ENCODE assay signal across 28 cellular contexts in the genomic region with DNA sequence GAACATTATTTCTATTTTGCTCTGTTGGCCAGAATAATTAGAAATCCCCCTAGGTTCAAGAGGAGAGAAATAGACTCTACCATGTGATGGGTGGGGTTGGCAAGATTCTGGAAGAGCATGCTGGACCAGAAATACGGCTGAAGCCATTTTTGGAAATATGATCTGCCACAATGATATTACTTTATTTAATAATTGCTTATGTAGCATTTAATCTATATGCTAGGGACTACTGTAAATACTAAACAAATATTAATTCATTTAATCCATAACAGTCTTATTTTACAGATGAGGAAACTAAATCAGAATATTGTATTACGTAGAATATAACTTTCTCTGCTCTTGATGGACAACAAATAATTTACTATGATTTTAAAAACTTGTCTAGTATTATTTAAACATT.
DNase-seq lines count a peak whose midpoint lies in the region; ATAC-seq, FAIRE-seq and TF ChIP-seq lines count a peak whose summit lies in the region.
"Had no signal": no experiment of that assay in that cellular context is flagged by ENCODE, and none has a peak within 500 bp of the region (broad histone marks: within the 10 kb centered on the region; RNA-seq: fewer than 3 reads in every experiment).

No MANE protein-coding gene starts in this region.

- H3K4me1 Mint-ChIP-seq in natural killer cell treated with Interleukin-12 subunit alpha and Interleukin-12 subunit beta and Interleukin-15 and Interleukin-18, amount 100 ng/mL, for 72 hours (ENCODE audit: low read depth in 2 of 2) = no peaks in the 10 kb centered on the region

- H4K20me1 ChIP-seq in HepG2 (ENCODE audit: insufficient read depth, low read length) = no peaks in the 10 kb centered on the region

- H3K27me3 Mint-ChIP-seq in natural killer cell treated with Interleukin-12 subunit alpha and Interleukin-12 subunit beta and Interleukin-15 and Interleukin-18, amount 100 ng/mL, for 72 hours = peaks cover 0 to 3% of the 10 kb centered on the region in 2 donors

- DNase-seq in HepG2 (ENCODE audit: low spot score) (no peak), right lobe of liver (no peak), T-helper 2 cell (no peak)
- no peak for DNase-seq in natural killer cell treated with Interleukin-12 subunit alpha and Interleukin-12 subunit beta and Interleukin-15 and Interleukin-18, amount 100 ng/mL, for 72 hours (ENCODE audit: low spot score)
- no peak for DNase-seq in activated CD4-positive, CD25-positive, alpha-beta regulatory T cell treated with anti-CD3 and anti-CD28 coated beads, Interleukin-2, amount 50 U/mL, for 72 hours
- DNase-seq: Calu3, DMS79 treated with DMSO at 0.1 percent for 48 hours, GF-D8, HCEC 1CT, KBM-7, MV-4-11, NCI-H1105, NCI-H1436 treated with DMSO at 0.1 percent for 48 hours, NCI-H187 treated with DMSO at 0.1 percent for 48 hours, NCI-H2171 treated with DMSO at 0.1 percent for 48 hours, NCI-H345, NCI-H524, NCI-H748 treated with DMSO at 0.1 percent for 48 hours, PC-3 had no signal

- peaks cover 15% of the 10 kb centered on the region for H3K4me1 ChIP-seq in HepG2 (ENCODE audit: insufficient read depth, low read length)
- peaks cover 0 to 13% (median 0%) of the 10 kb centered on the region in 4 donors for H3K4me1 ChIP-seq in right lobe of liver
- H3K4me1 ChIP-seq in stomach smooth muscle (ENCODE audit: control insufficient read depth, insufficient read depth, low read length) = peaks cover 2% of the 10 kb centered on the region

- FAIRE-seq in HepG2 (lab: Jason Lieb, UNC) (no peak), islet of Langerhans (lab: Jason Lieb, UNC) (peak; percentile 82)
- FAIRE-seq: GM12891, H1 had no signal

- H3K9ac ChIP-seq in HepG2 (ENCODE audit: insufficient read depth, low read depth, low read length) (no peak overlapping the region), stomach smooth muscle (ENCODE audit: low read length in 2 of 2) (no peak overlapping the region)

- H3K36me3 ChIP-seq in HepG2 (replicated peaks in 1 of 2; ENCODE audit: control insufficient read depth in 1 of 2, insufficient read depth in 2 of 2, low read length in 2 of 2) (no peaks in the 10 kb centered on the region), right lobe of liver (no peaks in the 10 kb centered on the region), stomach smooth muscle (ENCODE audit: control insufficient read depth in 2 of 2, insufficient read depth in 2 of 2, low read length in 2 of 2) (no peaks in the 10 kb centered on the region)
- H3K36me3 ChIP-seq: SJCRH30 had no signal

- H3K9me3 Mint-ChIP-seq in natural killer cell treated with Interleukin-12 subunit alpha and Interleukin-12 subunit beta and Interleukin-15 and Interleukin-18, amount 100 ng/mL, for 72 hours = no peaks in the 10 kb centered on the region

- BruUV-seq in HepG2 (replicated peaks; lab: Mats Ljungman, UMichigan) = no TSS peak

- intact Hi-C loops in HepG2 (cut with micrococcal nuclease; ENCODE audit: unreplicated experiment) (no loop called here), right lobe of liver (cut with DNase I) (no loop called here)

- no peaks in the 10 kb centered on the region for H3K27me3 ChIP-seq in HepG2 (ENCODE audit: control insufficient read depth in 1 of 2, insufficient read depth in 2 of 2, low read length in 2 of 2)
- no peaks in the 10 kb centered on the region for H3K27me3 ChIP-seq in right lobe of liver
- no peaks in the 10 kb centered on the region for H3K27me3 ChIP-seq in stomach smooth muscle (ENCODE audit: control insufficient read depth in 1 of 2, insufficient read depth in 2 of 2, low read length in 2 of 2)
- H3K27me3 ChIP-seq: SJCRH30 had no signal

- WGBS in HepG2 (ENCODE audit: low lambda C conversion rate) = 93% methylated on average over 2 of the region's 2 CpGs
- WGBS in right lobe of liver (ENCODE audit: insufficient coverage, low coverage, low lambda C conversion rate, missing lambda C conversion rate) = 95% methylated on average over 2 of the region's 2 CpGs

- no peak for ATAC-seq in HepG2
- no peak for ATAC-seq in right lobe of liver
- ATAC-seq in natural killer cell treated with Interleukin-12 subunit alpha and Interleukin-12 subunit beta and Interleukin-15 and Interleukin-18, amount 100 ng/mL, for 72 hours = no peak
- ATAC-seq in GM21576 (IDR thresholded peaks at IDR 0.05; ENCODE audit: unreplicated experiment) = no peak
- ATAC-seq: PC-3, Right ventricle myocardium inferior had no signal

- no peak overlapping the region for H3K4me2 ChIP-seq in HepG2 (ENCODE audit: low read depth, low read length)

- in situ Hi-C loops in HepG2 (cut with HindIII; ENCODE audit: extremely low pct_ligation_motif_present, low pct_unique_long_range_greater_than_20kb) = no loop called here

- TF ChIP-seq RAD21 in HepG2 (CRISPR knock-in tag; IDR thresholded peaks at IDR 0.05) = no peak

- no peak overlapping the region for H2AFZ ChIP-seq in HepG2 (ENCODE audit: low read length)

- H3K27ac ChIP-seq in HepG2 (ENCODE audit: extremely low read length, insufficient read depth, low read length) = no peak overlapping the region
- no peak overlapping the region for H3K27ac ChIP-seq in right lobe of liver
- H3K27ac ChIP-seq in stomach smooth muscle (ENCODE audit: low read length) = peak overlapping the region; percentile 37
- H3K27ac ChIP-seq: 22Rv1, HL-60 had no signal

- TF ChIP-seq POLR2A in HepG2 (IDR thresholded peaks at IDR 0.05; ENCODE audit: insufficient read depth in 1 of 2, low read depth in 2 of 2, low read length in 2 of 2) = no peak
- no peak for TF ChIP-seq POLR2A in right lobe of liver (IDR thresholded peaks at IDR 0.05)

- CTCF ChIA-PET in HepG2 (lab: Yijun Ruan, JAX; ENCODE audit: low intra/inter-chr PET ratio, low total read pairs) = no interaction called here

- no peaks in the 10 kb centered on the region for H3K79me2 ChIP-seq in HepG2 (ENCODE audit: insufficient read depth, low read length)

- TF ChIP-seq CTCF in HepG2 (CRISPR knock-in tag; IDR thresholded peaks at IDR 0.05) (no peak), right lobe of liver (IDR thresholded peaks at IDR 0.05) (no peak)

- no peak overlapping the region for H3K27ac Mint-ChIP-seq in natural killer cell treated with Interleukin-12 subunit alpha and Interleukin-12 subunit beta and Interleukin-15 and Interleukin-18, amount 100 ng/mL, for 72 hours

- POLR2A ChIA-PET in HepG2 (lab: Yijun Ruan, JAX) = no interaction called here

- TF ChIP-seq EP300 in HepG2 (IDR thresholded peaks at IDR 0.05; ENCODE audit: low read depth in 2 of 2, low read length in 2 of 2) (no peak), HepG2 (CRISPR knock-in tag; IDR thresholded peaks at IDR 0.05; ENCODE audit: borderline replicate concordance) (no peak)

- no peaks in the 10 kb centered on the region for H3K36me3 Mint-ChIP-seq in natural killer cell treated with Interleukin-12 subunit alpha and Interleukin-12 subunit beta and Interleukin-15 and Interleukin-18, amount 100 ng/mL, for 72 hours

- H3K9me3 ChIP-seq in HepG2 (ENCODE audit: low read length) = no peaks in the 10 kb centered on the region
- H3K9me3 ChIP-seq in right lobe of liver = no peaks in the 10 kb centered on the region
- no peaks in the 10 kb centered on the region for H3K9me3 ChIP-seq in stomach smooth muscle (ENCODE audit: control insufficient read depth in 2 of 2, low read length in 2 of 2)
- H3K9me3 ChIP-seq: SJCRH30 had no signal

- H3K4me3 ChIP-seq in HepG2 (replicated peaks in 1 of 3; ENCODE audit: insufficient read depth in 1 of 3, low read depth in 2 of 3, low read length in 3 of 3) (no peak overlapping the region), right lobe of liver (no peak overlapping the region), stomach smooth muscle (ENCODE audit: low read length in 2 of 2) (peak overlapping the region in 1 of 2 donors; percentile 20)
- H3K4me3 ChIP-seq: SJCRH30 had no signal

- no peak overlapping the region for H3K4me3 Mint-ChIP-seq in natural killer cell treated with Interleukin-12 subunit alpha and Interleukin-12 subunit beta and Interleukin-15 and Interleukin-18, amount 100 ng/mL, for 72 hours

TF ChIP-seq in HepG2, 621 proteins besides CTCF, POLR2A, EP300 and RAD21:
- TF ChIP-seq FOXK1 (CRISPR knock-in tag; IDR thresholded peaks at IDR 0.05; ENCODE audit: borderline replicate concordance, low read depth) = no peak
- no peak for TF ChIP-seq REST (IDR thresholded peaks at IDR 0.05; ENCODE audit: borderline replicate concordance in 1 of 2, low read depth in 1 of 2, low read length in 2 of 2)
- peak; percentile 13 to 66; a peak in 2 of 4 replicates for TF ChIP-seq MAFK (conservative IDR thresholded peaks at IDR 0.05 in 1 of 2, IDR thresholded peaks at IDR 0.05 in 1 of 2; ENCODE audit: low read length in 2 of 2)
- TF ChIP-seq MAFF (IDR thresholded peaks at IDR 0.05; ENCODE audit: low read depth, low read length) = peak; percentile 51; the same call in 1 of the 2 replicates
- no peak for TF ChIP-seq PHF5A (CRISPR knock-in tag; IDR thresholded peaks at IDR 0.05; ENCODE audit: low read depth, unreplicated experiment)
TF ChIP-seq in HepG2: peak in this region for 2.
